33 cellular contexts compared by ENCODE assay signal in the genomic region with DNA sequence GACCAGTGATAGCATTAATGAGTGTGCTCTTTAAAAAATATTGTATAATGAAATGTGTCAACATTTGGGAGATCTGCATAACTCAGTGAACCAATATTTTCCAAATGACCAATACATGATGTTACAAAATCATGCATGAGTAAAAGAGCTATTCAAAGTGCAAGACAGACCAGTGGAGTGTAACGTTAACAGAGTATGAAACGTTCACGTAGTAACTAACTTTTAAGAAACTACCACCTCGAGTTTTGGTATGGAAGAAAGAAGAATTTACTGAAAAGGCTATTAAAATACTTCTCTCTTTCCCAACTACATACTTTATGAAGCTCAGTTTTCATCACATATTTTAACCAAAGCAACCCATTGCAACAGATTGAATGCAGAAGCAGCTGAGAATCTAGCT. TPM values are rescaled to one million over a fixed set of nuclear protein-coding genes. Genes with fewer than 3 reads are reported as not detected.
A peak's percentile ranks its signal among the peaks of the same experiment; 100 is the strongest.
DNase-seq lines count a peak whose midpoint lies in the region; ATAC-seq, FAIRE-seq and TF ChIP-seq lines count a peak whose summit lies in the region.
"Had no signal": no experiment of that assay in that cellular context is flagged by ENCODE, and none has a peak within 500 bp of the region (broad histone marks: within the 10 kb centered on the region; RNA-seq: fewer than 3 reads in every experiment).

No MANE protein-coding gene starts in this region.

- H3K36me3 ChIP-seq in ACC112 (ENCODE audit: insufficient read depth, low read length) (no peaks in the 10 kb centered on the region), GM12878 (ENCODE audit: control insufficient read depth in 2 of 2, insufficient read depth in 2 of 2, low read length in 1 of 2) (no peaks in the 10 kb centered on the region)
- H3K36me3 ChIP-seq: pancreas, SJSA1, suprapubic skin, upper lobe of left lung had no signal

- POLR2A ChIA-PET in GM12878 (lab: Charles Lee): interaction anchor here (0.5 kb wide), 1 partner anchor 19 kb away, joined by 3 read pairs; no protein-coding TSS in a partner anchor
- POLR2A ChIA-PET in activated CD4-positive, alpha-beta memory T cell treated with anti-CD3 and anti-CD28 coated beads for 36 hours (lab: Charles Lee): no interaction called here

- peaks cover 65% of the 10 kb centered on the region for H3K4me1 ChIP-seq in ACC112 (ENCODE audit: control insufficient read depth, insufficient read depth, low read length, unreplicated experiment)
- H3K4me1 ChIP-seq in GM12878 (ENCODE audit: control insufficient read depth, insufficient read depth, low read length): peaks cover 9% of the 10 kb centered on the region; the same call in 1 of the 2 replicates

- DNase-seq in HS-5 (ENCODE audit: low read depth) (peak; percentile 53), GM12878 (ENCODE audit: low read depth, low spot score) (no peak), iris pigment epithelial cell (ENCODE audit: low read depth) (peak; percentile 33), DMS53 treated with DMSO at 0.1 percent for 48 hours (lab: John Stamatoyannopoulos, UW; ENCODE audit: unreplicated experiment) (no peak), glomerular visceral epithelial cell (ENCODE audit: extremely low spot score) (no peak), HuH-7 (ENCODE audit: low spot score) (no peak)
- DNase-seq in activated CD4-positive, alpha-beta memory T cell treated with anti-CD3 and anti-CD28 coated beads for 36 hours: no peak
- DNase-seq: 8988T; activated CD4-positive, alpha-beta T cell treated with anti-CD3 and anti-CD28 coated beads, Interleukin-2, amount 10 ng/mL, durations not matched to agents 24 days and 14 days; activated gamma-delta T cell; activated T-cell treated with anti-CD3 and anti-CD28 coated beads, Interleukin-2, amount 50 U/mL, for 1 hour; CD4-positive, alpha-beta T cell; DND-41; endodermal cell; immature natural killer cell; mesendoderm; NCI-H146; NCI-H446; NCI-H774; pancreas; stimulated activated naive CD4-positive, alpha-beta T cell treated with Interleukin-2 at 50 U/mL for 16 hours; T1000; upper lobe of left lung had no signal

- intact Hi-C loops in GM12878 (cut with micrococcal nuclease; ENCODE audit: unreplicated experiment): no loop called here
- intact Hi-C loops in activated CD4-positive, alpha-beta memory T cell treated with anti-CD3 and anti-CD28 coated beads for 36 hours (cut with micrococcal nuclease): no loop called here

- H4K20me1 ChIP-seq in GM12878 (ENCODE audit: control insufficient read depth, insufficient read depth): no peaks in the 10 kb centered on the region

- RAD21 ChIA-PET in GM12878 (lab: Charles Lee; ENCODE audit: unreplicated experiment): interaction anchor here (0.5 to 1.3 kb wide), 2 partner anchors 53 to 277 kb away, joined by 3 to 6 read pairs; no protein-coding TSS in a partner anchor

- no peak for TF ChIP-seq EP300 in GM12878 (IDR thresholded peaks at IDR 0.05; ENCODE audit: borderline replicate concordance in 1 of 2, control insufficient read depth in 1 of 2, low read depth in 2 of 2, low read length in 2 of 2)

- H3K79me2 ChIP-seq in ACC112 (ENCODE audit: control insufficient read depth, insufficient read depth, low read length, unreplicated experiment): no peaks in the 10 kb centered on the region
- no peaks in the 10 kb centered on the region for H3K79me2 ChIP-seq in GM12878 (ENCODE audit: control insufficient read depth, insufficient read depth, low read length)

- no peaks in the 10 kb centered on the region for H3K36me3 Mint-ChIP-seq in activated CD4-positive, alpha-beta memory T cell treated with anti-CD3 and anti-CD28 coated beads for 36 hours
- H3K36me3 Mint-ChIP-seq: immature natural killer cell had no signal

- H3K27ac ChIP-seq in ACC112 (ENCODE audit: low read depth, low read length): peak overlapping the region; percentile 95
- no peak overlapping the region for H3K27ac ChIP-seq in GM12878 (ENCODE audit: control insufficient read depth, insufficient read depth)
- H3K27ac ChIP-seq: pancreas, SJSA1, suprapubic skin, upper lobe of left lung had no signal

- no peak overlapping the region for H3K9ac ChIP-seq in GM12878 (ENCODE audit: control insufficient read depth, insufficient read depth, low read length)

- no peaks in the 10 kb centered on the region for H3K9me3 Mint-ChIP-seq in activated CD4-positive, alpha-beta memory T cell treated with anti-CD3 and anti-CD28 coated beads for 36 hours
- H3K9me3 Mint-ChIP-seq: activated CD4-positive, alpha-beta T cell treated with anti-CD3 and anti-CD28 coated beads, Interleukin-2, amount 10 ng/mL, durations not matched to agents 24 days and 14 days; CD4-positive, alpha-beta T cell; central memory CD8-positive, alpha-beta T cell; dendritic cell treated with granulocyte-macrophage colony-stimulating factor and Interleukin-4, amounts not matched to agents 40 ng/mL and 50 ng/mL, for 4 days; endodermal cell; immature natural killer cell; neural crest cell had no signal

- no peaks in the 10 kb centered on the region for H3K9me3 ChIP-seq in GM12878 (replicated peaks; ENCODE audit: control insufficient read depth, insufficient read depth, low read length)
- H3K9me3 ChIP-seq: pancreas, SJSA1, suprapubic skin, upper lobe of left lung had no signal

- H3K27me3 ChIP-seq in ACC112 (ENCODE audit: insufficient read depth, low read length): no peaks in the 10 kb centered on the region
- H3K27me3 ChIP-seq in GM12878 (replicated peaks in 1 of 2; ENCODE audit: control insufficient read depth in 2 of 2, insufficient read depth in 2 of 2, low read length in 1 of 2): no peaks in the 10 kb centered on the region
- H3K27me3 ChIP-seq: pancreas, SJSA1, suprapubic skin, upper lobe of left lung had no signal

- no peak for TF ChIP-seq POLR2A in GM12878 (IDR thresholded peaks at IDR 0.05; ENCODE audit: low read depth, low read length)

- 0% methylated on average over 4 of the region's 4 CpGs for WGBS in GM12878 (ENCODE audit: insufficient coverage, insufficient replicate concordance, low lambda C conversion rate, missing lambda C conversion rate)

- H3K27me3 Mint-ChIP-seq in activated CD4-positive, alpha-beta memory T cell treated with anti-CD3 and anti-CD28 coated beads for 36 hours: peaks cover 7% of the 10 kb centered on the region
- H3K27me3 Mint-ChIP-seq: CD4-positive, alpha-beta T cell had no signal

- SMC1A ChIA-PET in GM12878 (lab: Charles Lee; ENCODE audit: uncharacterized antibody, unreplicated experiment): interaction anchor here (0.6 to 2.0 kb wide), 4 partner anchors 35 to 277 kb away, joined by 3 to 11 read pairs (median 5); no protein-coding TSS in a partner anchor

- in situ Hi-C loops in GM12878 (cut with MboI): loop anchor here (5.0 kb wide), 1 partner anchor 514 kb away; no protein-coding TSS in a partner anchor

- H3K4me2 ChIP-seq in GM12878 (ENCODE audit: control insufficient read depth, insufficient read depth): peak overlapping the region; percentile 26
- H3K4me2 ChIP-seq: smooth muscle cell had no signal

- H3K4me3 ChIP-seq in ACC112 (ENCODE audit: low read depth, low read length) (no peak overlapping the region), GM12878 (0 out of 2 replicates have a peak overlapping the region, but pooled peaks have one; percentile 28)
- H3K4me3 ChIP-seq: pancreas, SJSA1, smooth muscle cell, suprapubic skin, upper lobe of left lung had no signal

- peak; percentile 65 for ATAC-seq in GM12878
- ATAC-seq: esophagus mucosa, left lobe of liver, pancreas had no signal

- no peak for FAIRE-seq in GM12878 (lab: Jason Lieb, UNC)
- FAIRE-seq: H54, pancreas had no signal

- H3K4me1 Mint-ChIP-seq in activated CD4-positive, alpha-beta memory T cell treated with anti-CD3 and anti-CD28 coated beads for 36 hours (ENCODE audit: low read depth): peaks cover 2% of the 10 kb centered on the region
- H3K4me1 Mint-ChIP-seq: immature natural killer cell had no signal

- no peak for TF ChIP-seq CTCF in GM12878 (IDR thresholded peaks at IDR 0.05 in 2 of 3, conservative IDR thresholded peaks at IDR 0.05 in 1 of 3; ENCODE audit: control insufficient read depth in 2 of 3, extremely low read depth in 1 of 3, insufficient read depth in 1 of 3, low read depth in 3 of 3, low read length in 3 of 3)

- TF ChIP-seq RAD21 in GM12878 (IDR thresholded peaks at IDR 0.05; ENCODE audit: insufficient read depth, low read depth, low read length): no peak

- H3K4me3 Mint-ChIP-seq in activated CD4-positive, alpha-beta memory T cell treated with anti-CD3 and anti-CD28 coated beads for 36 hours: no peak overlapping the region
- H3K4me3 Mint-ChIP-seq: activated CD4-positive, alpha-beta T cell treated with anti-CD3 and anti-CD28 coated beads, Interleukin-2, amount 10 ng/mL, durations not matched to agents 24 days and 14 days; CD4-positive, alpha-beta T cell; central memory CD8-positive, alpha-beta T cell; dendritic cell treated with granulocyte-macrophage colony-stimulating factor and Interleukin-4, amounts not matched to agents 40 ng/mL and 50 ng/mL, for 4 days; endodermal cell; immature natural killer cell; neural crest cell had no signal

- H2AFZ ChIP-seq in ACC112 (ENCODE audit: low read length, unreplicated experiment): no peak overlapping the region
- H2AFZ ChIP-seq in GM12878 (ENCODE audit: control insufficient read depth, low read depth, low read length): peak overlapping the region; percentile 1; the same call in 1 of the 2 replicates

- H3K27ac Mint-ChIP-seq in activated CD4-positive, alpha-beta memory T cell treated with anti-CD3 and anti-CD28 coated beads for 36 hours: no peak overlapping the region
- H3K27ac Mint-ChIP-seq: activated CD4-positive, alpha-beta T cell treated with anti-CD3 and anti-CD28 coated beads, Interleukin-2, amount 10 ng/mL, durations not matched to agents 24 days and 14 days; CD4-positive, alpha-beta T cell; dendritic cell treated with granulocyte-macrophage colony-stimulating factor and Interleukin-4, amounts not matched to agents 40 ng/mL and 50 ng/mL, for 4 days; endodermal cell; immature natural killer cell had no signal

- no TSS peak for BruUV-seq in GM12878 (replicated peaks; lab: Mats Ljungman, UMichigan)

- CTCF ChIA-PET in GM12878 (lab: Yijun Ruan, JAX): interaction anchor here (1.1 to 12.6 kb wide), 4 partner anchors 36 to 277 kb away, joined by 3 to 167 read pairs (median 7); partner anchors contain the start of gene ARTN
- CTCF ChIA-PET in activated CD4-positive, alpha-beta memory T cell treated with anti-CD3 and anti-CD28 coated beads for 36 hours (lab: Charles Lee): interaction anchor here (0.9 to 2.1 kb wide), 2 partner anchors 35 to 108 kb away, joined by 3 to 14 read pairs; partner anchors contain the start of gene ARTN

RNA-seq across cellular contexts. Expression of gene SLC6A9, which starts 9.6 kb away (rescaled TPM):
- total RNA-seq in GM12878 (2013; cell fraction: nucleolus; rRNA removed): 0.52 and 1.2 TPM in 2 replicates
- total RNA-seq in GM12878 (2014; rRNA removed) (0.38 and 0.40 TPM in 2 replicates), GM12878 (2014; rRNA removed; fragmentation: Illumina TruSeq; extraction: Trizol) (0.36 and 0.88 TPM in 2 replicates), GM12878 (2021) (1.4 and 2.0 TPM in 2 replicates)
- 0.77 TPM for polyA plus RNA-seq in GM12878 (2011; ENCODE audit: low read depth)
- polyA plus RNA-seq in GM12878 (2011; rRNA removed) (0.10 and 0.58 TPM in 2 replicates), GM12878 (2014; fragmentation: Illumina TruSeq; extraction: Trizol) (0.46 and 0.68 TPM in 2 replicates), GM12878 (2014; fragmentation: Nextera tagmentation; extraction: Ambion mirVana) (under 1 TPM; 0.02 to 0.03 TPM), GM12878 (2014; rRNA removed) (1.6 TPM in 2 replicates), GM12878 (2016; fragmentation: Nextera tagmentation; extraction: Ambion mirVana) (1 to 10 TPM in 1 of 2 experiments, under 1 TPM in 1; 0.74 to 1.3 TPM)
- polyA plus RNA-seq in GM12878 (2011; cell fraction: cytosol; rRNA removed): 0.50 and 0.64 TPM in 2 replicates
- 1.9 and 2.2 TPM in 2 replicates for polyA plus RNA-seq in GM12878 (2011; cell fraction: nucleus; rRNA removed)
- 0.93 and 1.6 TPM in 2 replicates for polyA plus RNA-seq in GM12878 (2012)
- 0.44 and 1.0 TPM in 2 replicates for polyA minus RNA-seq in GM12878 (2011; rRNA and poly(A)+ RNA removed)
- polyA minus RNA-seq in GM12878 (2011; cell fraction: cytosol; rRNA and poly(A)+ RNA removed): 0.67 and 0.73 TPM in 2 replicates
- 0.36 and 1.1 TPM in 2 replicates for polyA minus RNA-seq in GM12878 (2011; cell fraction: nucleus; rRNA and poly(A)+ RNA removed)
- 1 to 10 TPM; 7.4 to 7.9 TPM for total RNA-seq in activated CD4-positive, alpha-beta memory T cell treated with anti-CD3 and anti-CD28 coated beads for 36 hours
- polyA plus RNA-seq: immature natural killer cell had no signal

RNA-seq across cellular contexts. Expression of gene CCDC24, which starts 49.5 kb away (rescaled TPM):
- total RNA-seq in GM12878 (2013; cell fraction: nucleolus; rRNA removed): 2.7 and 3.3 TPM in 2 replicates
- 1.6 and 2.2 TPM in 2 replicates for total RNA-seq in GM12878 (2014; rRNA removed)
- total RNA-seq in GM12878 (2014; rRNA removed; fragmentation: Illumina TruSeq; extraction: Trizol): 0.67 and 0.78 TPM in 2 replicates
- 2.2 and 3.1 TPM in 2 replicates for total RNA-seq in GM12878 (2021)
- polyA plus RNA-seq in GM12878 (2011; ENCODE audit: low read depth): 0.34 TPM
- polyA plus RNA-seq in GM12878 (2011; rRNA removed): 0.49 and 1.0 TPM in 2 replicates
- 1.8 TPM in 2 replicates for polyA plus RNA-seq in GM12878 (2011; cell fraction: cytosol; rRNA removed)
- polyA plus RNA-seq in GM12878 (2011; cell fraction: nucleus; rRNA removed): 5.3 and 6.6 TPM in 2 replicates
- polyA plus RNA-seq in GM12878 (2012): 1.4 and 1.5 TPM in 2 replicates
- polyA plus RNA-seq in GM12878 (2014; fragmentation: Illumina TruSeq; extraction: Trizol): 0.59 and 1.0 TPM in 2 replicates
- under 1 TPM in 1 of 2 experiments, not detected in 1; 0.18 TPM for polyA plus RNA-seq in GM12878 (2014; fragmentation: Nextera tagmentation; extraction: Ambion mirVana)
- polyA plus RNA-seq in GM12878 (2014; rRNA removed): 2.1 and 4.2 TPM in 2 replicates
- polyA plus RNA-seq in GM12878 (2016; fragmentation: Nextera tagmentation; extraction: Ambion mirVana): 1 to 10 TPM; 1.6 to 1.7 TPM
- polyA minus RNA-seq in GM12878 (2011; rRNA and poly(A)+ RNA removed): 0.22 and 0.67 TPM in 2 replicates
- polyA minus RNA-seq in GM12878 (2011; cell fraction: cytosol; rRNA and poly(A)+ RNA removed): 0.94 TPM in 1 of 2 replicates, not detected in the other
- polyA minus RNA-seq in GM12878 (2011; cell fraction: nucleus; rRNA and poly(A)+ RNA removed): 1.2 TPM in 2 replicates
- total RNA-seq in activated CD4-positive, alpha-beta memory T cell treated with anti-CD3 and anti-CD28 coated beads for 36 hours: 1 to 10 TPM; 2.7 to 2.8 TPM

Comparison
In these comparisons a context has a peak if more than half of its experiments do, and no peak if none do; other contexts are left out.
1. DNase-seq: peak in HS-5 (single experiment) and iris pigment epithelial cell (single experiment); none in GM12878 (single experiment), activated CD4-positive, alpha-beta memory T cell treated with anti-CD3 and anti-CD28 coated beads for 36 hours (single experiment), DMS53 treated with DMSO at 0.1 percent for 48 hours (single experiment), glomerular visceral epithelial cell (single experiment) and HuH-7 (single experiment).